ENCODE assay signal across 8 cellular contexts in the genomic region with DNA sequence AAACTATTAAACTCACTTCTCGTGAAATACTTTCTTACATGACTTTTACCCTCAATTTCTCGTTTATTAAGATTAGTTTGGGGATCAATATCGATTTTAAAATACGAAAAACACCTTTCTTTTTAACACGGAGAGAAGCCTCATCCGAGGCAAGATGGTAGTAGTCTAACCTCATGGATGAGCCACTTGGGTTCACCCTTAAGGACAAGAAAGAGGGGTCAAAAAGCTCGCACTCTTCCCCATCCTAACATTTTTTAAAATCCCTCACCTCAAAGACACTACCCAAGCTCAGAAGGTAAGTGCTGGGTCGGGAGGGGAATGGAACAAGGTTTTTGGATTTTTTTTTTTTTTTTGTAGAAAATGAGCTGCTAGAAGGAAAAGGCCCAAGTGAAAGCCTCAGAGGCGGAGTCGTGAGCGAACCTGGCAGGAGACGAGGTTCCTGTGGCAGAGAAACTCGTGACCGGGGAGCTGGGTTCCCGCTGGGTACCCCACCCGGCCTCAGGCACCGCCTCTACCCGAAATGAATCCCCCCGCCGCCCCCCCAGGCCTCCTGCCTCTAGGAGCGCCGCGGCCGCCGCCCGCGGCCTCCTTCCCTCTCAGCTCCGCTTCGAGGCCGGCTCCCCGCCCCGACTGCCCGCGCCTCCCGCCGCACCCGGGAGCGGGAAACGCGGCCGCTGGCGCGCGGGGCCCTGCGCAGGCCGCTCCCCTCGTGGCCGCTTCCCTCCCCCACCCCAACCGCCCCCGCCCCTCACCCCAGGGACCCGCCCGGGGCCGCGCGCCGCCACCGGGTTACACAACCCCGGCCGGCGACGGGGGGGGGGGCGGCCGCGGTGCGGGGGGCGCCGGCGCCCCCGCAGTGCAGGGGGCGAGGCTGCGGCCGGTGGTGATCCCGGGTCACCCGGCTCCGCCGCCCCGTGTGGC. TPM values are rescaled to one million over a fixed set of nuclear protein-coding genes. Genes with fewer than 3 reads are reported as not detected.
A peak's percentile ranks its signal among the peaks of the same experiment; 100 is the strongest.
DNase-seq lines count a peak whose midpoint lies in the region; ATAC-seq, FAIRE-seq and TF ChIP-seq lines count a peak whose summit lies in the region.

No MANE protein-coding gene starts in this region.

- H3K36me3 ChIP-seq in right atrium auricular region (peaks cover 18% of the 10 kb centered on the region), urinary bladder (ENCODE audit: insufficient read depth) (no peaks in the 10 kb centered on the region)

- ATAC-seq in HG03342 (IDR thresholded peaks at IDR 0.05; ENCODE audit: unreplicated experiment): no peak

- DNase-seq in DMS79 (lab: John Stamatoyannopoulos, UW) (peak; percentile 22), HTR-8/SVneo (ENCODE audit: insufficient read length, low spot score) (peak; percentile 39), T-helper 1 cell (peak; percentile 37 to 57 (median 54)), right atrium auricular region (ENCODE audit: low spot score) (peak; percentile 75), putamen (ENCODE audit: low spot score) (peak; percentile 47)

- H3K27me3 ChIP-seq in right atrium auricular region: no peaks in the 10 kb centered on the region

- no peak for TF ChIP-seq CTCF in right atrium auricular region (IDR thresholded peaks at IDR 0.05)

- H3K4me3 ChIP-seq in right atrium auricular region (peak overlapping the region; percentile 93 to 95), urinary bladder (ENCODE audit: low read depth, low read length) (peak overlapping the region; percentile 95)

- under 1% methylated on average over 76 of the region's 77 CpGs for WGBS in urinary bladder

- no peaks in the 10 kb centered on the region for H3K9me3 ChIP-seq in right atrium auricular region

- FAIRE-seq in HTR-8/SVneo (lab: Jason Lieb, UNC): no peak

- peaks cover 0 to 48% of the 10 kb centered on the region in 2 donors for H3K4me1 ChIP-seq in right atrium auricular region
- H3K4me1 ChIP-seq in urinary bladder (ENCODE audit: insufficient read depth): peaks cover 3% of the 10 kb centered on the region

- H3K27ac ChIP-seq in angular gyrus (ENCODE audit: low read depth, low read length): peak overlapping the region; percentile 97
- peak overlapping the region; percentile 99 to 100 for H3K27ac ChIP-seq in right atrium auricular region
- H3K27ac ChIP-seq in urinary bladder (ENCODE audit: low read depth): peak overlapping the region; percentile 96

RNA-seq across cellular contexts. Expression of gene NUFIP2, which starts 1.6 kb away (rescaled TPM):
- 10 to 100 TPM; 25.4 to 27.0 TPM for total RNA-seq in right atrium auricular region
- total RNA-seq in urinary bladder: 71.4 TPM
- polyA plus RNA-seq in urinary bladder: 11.0 TPM

RNA-seq across cellular contexts. Expression of gene CRYBA1, which starts 45.7 kb away (rescaled TPM):
- total RNA-seq in right atrium auricular region (not detected), urinary bladder (not detected)
- not detected for polyA plus RNA-seq in urinary bladder

Comparison
In these comparisons a context has a peak if more than half of its experiments do, and no peak if none do; other contexts are left out.
1. DNase-seq: peak in every context shown above with its lines; median percentile 75 in right atrium auricular region; 54 in T-helper 1 cell; 47 in putamen; 39 in HTR-8/SVneo; 22 in DMS79.